In genomic region chr19:20339444-20339843, GRCh38 we compare ENCODE assay signal across 28 cellular contexts.
"Had no signal": no experiment of that assay in that cellular context is flagged by ENCODE, and none has a peak within 500 bp of the region (broad histone marks: within the 10 kb centered on the region; RNA-seq: fewer than 3 reads in every experiment).

No MANE protein-coding gene starts in this region.

- H3K9me3 Mint-ChIP-seq: stimulated activated effector memory CD8-positive, alpha-beta T cell treated with anti-CD3 and anti-CD28 coated beads, Interleukin-12 subunit alpha, Interleukin-12 subunit beta, amount 100 ng/mL, for 72 hours had no signal

- H3K4me3 Mint-ChIP-seq: nephron; neural progenitor cell; stimulated activated effector memory CD8-positive, alpha-beta T cell treated with anti-CD3 and anti-CD28 coated beads, Interleukin-12 subunit alpha, Interleukin-12 subunit beta, amount 100 ng/mL, for 72 hours; stimulated activated naive B cell treated with anti-CD40 and anti-IgM and Interleukin-4, amounts not matched to agents 10 μg/mL and 1 μg/mL and 100 μg/mL, for 72 hours; stimulated activated naive CD8-positive, alpha-beta T cell treated with anti-CD3 and anti-CD28 coated beads, Interleukin-15, Interleukin-2, amounts not matched to agents 100 ng/mL and 50 ng/mL, for 24 hours had no signal

- H3K27ac Mint-ChIP-seq: nephron; neural progenitor cell; progenitor cell of endocrine pancreas; stimulated activated effector memory CD8-positive, alpha-beta T cell treated with anti-CD3 and anti-CD28 coated beads, Interleukin-12 subunit alpha, Interleukin-12 subunit beta, amount 100 ng/mL, for 72 hours; stimulated activated naive B cell treated with anti-CD40 and anti-IgM and Interleukin-4, amounts not matched to agents 10 μg/mL and 1 μg/mL and 100 μg/mL, for 72 hours; stimulated activated naive CD8-positive, alpha-beta T cell treated with anti-CD3 and anti-CD28 coated beads, Interleukin-15, Interleukin-2, amounts not matched to agents 100 ng/mL and 50 ng/mL, for 24 hours had no signal

- H3K36me3 Mint-ChIP-seq: neural progenitor cell; stimulated activated effector memory CD8-positive, alpha-beta T cell treated with anti-CD3 and anti-CD28 coated beads, Interleukin-12 subunit alpha, Interleukin-12 subunit beta, amount 100 ng/mL, for 72 hours; stimulated activated naive B cell treated with anti-CD40 and anti-IgM and Interleukin-4, amounts not matched to agents 10 μg/mL and 1 μg/mL and 100 μg/mL, for 72 hours had no signal

- H3K9me3 ChIP-seq: ovary, psoas muscle, right lobe of liver, stomach, thoracic aorta, thyroid gland, upper lobe of left lung, vagina had no signal

- DNase-seq: occipital lobe; ovary; posterior cingulate gyrus; psoas muscle; right cardiac atrium; right lobe of liver; sigmoid colon; small intestine; stimulated activated CD4-positive, alpha-beta T cell treated with anti-CD3 and anti-CD28 coated beads, Interleukin-15, amount 100 ng/mL, for 24 hours; stimulated activated CD4-positive, alpha-beta T cell treated with anti-CD3 and anti-CD28 coated beads, Interleukin-2, amount 100 ng/mL, for 24 hours; stimulated activated CD4-positive, alpha-beta T cell treated with anti-CD3 and anti-CD28 coated beads, Interleukin-2, amount 100 ng/mL, for 48 hours; stimulated activated CD4-positive, alpha-beta T cell treated with anti-CD3 and anti-CD28 coated beads, Interleukin-4, amount 100 ng/mL, for 24 hours; stimulated activated naive B cell treated with anti-CD40 and anti-IgM and Interleukin-4, amounts not matched to agents 10 μg/mL and 1 μg/mL and 100 μg/mL, for 72 hours; stimulated activated naive CD4-positive, alpha-beta T cell treated with Interleukin-2 at 50 U/mL for 16 hours; stomach; thyroid gland; trophoblast cell; upper lobe of left lung had no signal

- H3K4me1 Mint-ChIP-seq: nephron; neural progenitor cell; stimulated activated effector memory CD8-positive, alpha-beta T cell treated with anti-CD3 and anti-CD28 coated beads, Interleukin-12 subunit alpha, Interleukin-12 subunit beta, amount 100 ng/mL, for 72 hours; stimulated activated naive B cell treated with anti-CD40 and anti-IgM and Interleukin-4, amounts not matched to agents 10 μg/mL and 1 μg/mL and 100 μg/mL, for 72 hours had no signal

- H3K36me3 ChIP-seq: neural progenitor cell, ovary, right lobe of liver, sigmoid colon, stomach, thoracic aorta, thyroid gland, upper lobe of left lung, vagina had no signal

- FAIRE-seq: urothelium cell line had no signal

- H3K4me1 ChIP-seq: neural progenitor cell, parathyroid adenoma, psoas muscle, right lobe of liver, stomach, thyroid gland, tibial nerve, upper lobe of left lung, vagina had no signal

- ATAC-seq: psoas muscle; right cardiac atrium; right lobe of liver; stimulated activated effector memory CD8-positive, alpha-beta T cell treated with anti-CD3 and anti-CD28 coated beads, Interleukin-12 subunit alpha, Interleukin-12 subunit beta, amount 100 ng/mL, for 72 hours; stimulated activated naive B cell treated with anti-CD40 and anti-IgM and Interleukin-4, amounts not matched to agents 10 μg/mL and 1 μg/mL and 100 μg/mL, for 72 hours had no signal

- H3K27ac ChIP-seq: neural progenitor cell, ovary, parathyroid adenoma, psoas muscle, right lobe of liver, sigmoid colon, stomach, thoracic aorta, thyroid gland, tibial nerve, upper lobe of left lung, vagina had no signal

- H3K27me3 Mint-ChIP-seq: progenitor cell of endocrine pancreas; stimulated activated naive B cell treated with anti-CD40 and anti-IgM and Interleukin-4, amounts not matched to agents 10 μg/mL and 1 μg/mL and 100 μg/mL, for 72 hours; stimulated activated naive CD8-positive, alpha-beta T cell treated with anti-CD3 and anti-CD28 coated beads, Interleukin-15, Interleukin-2, amounts not matched to agents 100 ng/mL and 50 ng/mL, for 24 hours had no signal

- H3K4me3 ChIP-seq: neural progenitor cell, ovary, psoas muscle, right lobe of liver, sigmoid colon, stomach, thoracic aorta, thyroid gland, tibial nerve, upper lobe of left lung, vagina had no signal
